Comparison of ENCODE assay signal across 1 cellular context in the genomic region with DNA sequence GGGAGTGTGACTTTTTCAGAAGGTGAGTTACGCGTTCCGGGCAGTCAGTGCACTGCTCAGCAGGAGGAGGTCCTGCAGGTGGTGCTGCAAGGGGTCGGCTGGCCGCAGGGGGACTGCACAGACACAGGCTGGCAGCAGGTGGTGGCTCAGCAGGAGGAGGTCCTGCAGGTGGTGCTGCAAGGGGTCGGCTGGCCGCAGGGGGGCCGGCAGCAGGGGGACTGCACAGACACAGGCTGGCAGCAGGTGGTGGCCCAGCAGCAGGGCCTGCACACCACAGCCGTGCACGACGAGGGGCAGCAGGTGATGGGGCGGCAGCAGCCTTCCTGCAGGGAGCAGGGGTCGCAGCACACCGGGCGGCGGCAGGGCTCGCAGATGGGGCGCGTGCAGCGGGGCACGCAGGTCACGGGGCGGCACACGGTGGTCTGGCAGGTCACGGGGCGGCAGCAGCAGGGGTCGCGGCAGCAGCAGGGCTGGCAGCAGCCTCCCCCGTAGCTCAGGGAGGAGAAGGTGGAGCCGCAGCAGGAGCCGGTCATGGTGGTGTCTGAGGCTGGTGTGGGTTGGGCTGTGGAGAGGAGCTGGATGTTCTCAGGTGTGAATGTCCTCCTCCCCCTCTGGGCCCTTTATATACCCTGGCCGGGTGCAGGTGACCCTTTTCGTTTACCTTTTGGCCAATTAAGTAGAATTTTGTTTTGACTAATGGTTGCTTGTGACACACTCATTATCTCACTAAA.
A peak's percentile ranks its signal among the peaks of the same experiment; 100 is the strongest.
TF ChIP-seq lines count a peak whose summit lies in the region.

A gene with protein sequence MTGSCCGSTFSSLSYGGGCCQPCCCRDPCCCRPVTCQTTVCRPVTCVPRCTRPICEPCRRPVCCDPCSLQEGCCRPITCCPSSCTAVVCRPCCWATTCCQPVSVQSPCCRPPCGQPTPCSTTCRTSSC (minus strand): TSS at position 582 of the 731 bp plus-strand sequence. CDS start 49 bp downstream, at position 533.

TF ChIP-seq in Ishikawa, 13 proteins besides CTCF, POLR2A, EP300 and RAD21:
- peak; percentile 62 for TF ChIP-seq TCF12 (IDR thresholded peaks at IDR 0.05; ENCODE audit: low read depth)
TF ChIP-seq in Ishikawa: peak in this region for 1; not testable (repeated sequence) for 12.
